In the genomic region with DNA sequence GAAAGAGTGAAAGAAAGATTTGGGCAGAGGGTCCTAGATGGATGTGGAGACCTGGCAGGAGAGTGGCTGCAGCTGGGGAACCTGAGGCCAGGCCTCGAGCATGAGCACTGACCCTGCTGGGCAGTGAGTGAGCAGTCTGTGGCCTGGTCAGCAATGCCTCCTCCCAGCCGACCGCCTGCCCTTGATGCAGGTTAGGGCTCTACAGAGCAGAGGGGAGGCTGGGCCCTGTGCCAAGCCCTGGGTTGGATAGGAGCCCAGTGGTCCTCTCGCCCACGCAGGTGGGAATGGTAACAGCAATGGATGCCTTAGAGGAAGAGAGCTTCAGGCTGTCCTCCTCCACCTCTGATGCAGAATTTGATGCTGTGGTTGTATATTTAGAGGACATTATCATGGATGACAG, we compare ENCODE assay signal across 24 cellular contexts.
"Had no signal": no experiment of that assay in that cellular context is flagged by ENCODE, and none has a peak within 500 bp of the region (broad histone marks: within the 10 kb centered on the region; RNA-seq: fewer than 3 reads in every experiment).

No MANE protein-coding gene starts in this region.

- H3K9me3 Mint-ChIP-seq: activated CD4-positive, alpha-beta memory T cell treated with anti-CD3 and anti-CD28 coated beads for 36 hours; activated naive CD8-positive, alpha-beta T cell treated with anti-CD3 and anti-CD28 coated beads, Interleukin-2, amount 50 U/mL, for 24 hours; dendritic cell treated with granulocyte-macrophage colony-stimulating factor and Interleukin-4, amounts not matched to agents 40 ng/mL and 50 ng/mL, for 4 days; immature natural killer cell; T-helper 1 cell treated with Interleukin-12 subunit alpha and Interleukin-12 subunit beta and Interleukin-4 antibody, amounts not matched to agents 30 μg/mL and 1 μg/mL, for 36 hours had no signal

- DNase-seq: activated CD4-positive, alpha-beta memory T cell treated with anti-CD3 and anti-CD28 coated beads for 36 hours; activated CD4-positive, alpha-beta T cell treated with anti-CD3 and anti-CD28 coated beads for 4 hours; activated CD4-positive, CD25-positive, alpha-beta regulatory T cell; activated effector memory CD4-positive, alpha-beta T cell treated with anti-CD3 and anti-CD28 coated beads, Interleukin-2, amount 50 U/mL, for 16 hours; activated naive CD4-positive, alpha-beta T cell treated with anti-CD3 and anti-CD28 coated beads, Interleukin-2, amount 50 U/mL, for 16 hours; activated naive CD8-positive, alpha-beta T cell treated with anti-CD3 and anti-CD28 coated beads, Interleukin-2, amount 50 U/mL, for 24 hours; aorta; brain microvascular endothelial cell; caudate nucleus; effector CD4-positive, alpha-beta T cell; erythroblast; foreskin keratinocyte; immature natural killer cell; left lung; midbrain; natural killer cell; retina; stimulated activated CD4-positive, alpha-beta T cell treated with anti-CD3 and anti-CD28 coated beads, Interleukin-2, amount 100 ng/mL, for 48 hours; stimulated activated CD8-positive, alpha-beta memory T cell treated with anti-CD3 and anti-CD28 coated beads, Interleukin-4, amount 100 ng/mL, for 48 hours; stimulated activated naive CD4-positive, alpha-beta T cell; upper lobe of right lung had no signal

- H3K27ac Mint-ChIP-seq: activated CD4-positive, alpha-beta memory T cell treated with anti-CD3 and anti-CD28 coated beads for 36 hours; activated naive CD8-positive, alpha-beta T cell treated with anti-CD3 and anti-CD28 coated beads, Interleukin-2, amount 50 U/mL, for 24 hours; dendritic cell treated with granulocyte-macrophage colony-stimulating factor and Interleukin-4, amounts not matched to agents 40 ng/mL and 50 ng/mL, for 4 days; immature natural killer cell; natural killer cell; progenitor cell of endocrine pancreas; T-helper 1 cell treated with Interleukin-12 subunit alpha and Interleukin-12 subunit beta and Interleukin-4 antibody, amounts not matched to agents 30 μg/mL and 1 μg/mL, for 36 hours had no signal

- H3K4me3 Mint-ChIP-seq: activated CD4-positive, alpha-beta memory T cell treated with anti-CD3 and anti-CD28 coated beads for 36 hours; activated naive CD8-positive, alpha-beta T cell treated with anti-CD3 and anti-CD28 coated beads, Interleukin-2, amount 50 U/mL, for 24 hours; dendritic cell treated with granulocyte-macrophage colony-stimulating factor and Interleukin-4, amounts not matched to agents 40 ng/mL and 50 ng/mL, for 4 days; immature natural killer cell; natural killer cell; T-helper 1 cell treated with Interleukin-12 subunit alpha and Interleukin-12 subunit beta and Interleukin-4 antibody, amounts not matched to agents 30 μg/mL and 1 μg/mL, for 36 hours had no signal

- H3K36me3 Mint-ChIP-seq: natural killer cell had no signal

- H3K27me3 Mint-ChIP-seq: activated CD4-positive, alpha-beta memory T cell treated with anti-CD3 and anti-CD28 coated beads for 36 hours; activated naive CD8-positive, alpha-beta T cell treated with anti-CD3 and anti-CD28 coated beads, Interleukin-2, amount 50 U/mL, for 24 hours; progenitor cell of endocrine pancreas had no signal

- ATAC-seq: activated naive CD8-positive, alpha-beta T cell treated with anti-CD3 and anti-CD28 coated beads, Interleukin-2, amount 50 U/mL, for 24 hours; foreskin keratinocyte; left lung; natural killer cell; upper lobe of right lung had no signal

- H3K4me1 Mint-ChIP-seq: immature natural killer cell, natural killer cell had no signal
